1 cellular context compared by ENCODE assay signal in the genomic region with DNA sequence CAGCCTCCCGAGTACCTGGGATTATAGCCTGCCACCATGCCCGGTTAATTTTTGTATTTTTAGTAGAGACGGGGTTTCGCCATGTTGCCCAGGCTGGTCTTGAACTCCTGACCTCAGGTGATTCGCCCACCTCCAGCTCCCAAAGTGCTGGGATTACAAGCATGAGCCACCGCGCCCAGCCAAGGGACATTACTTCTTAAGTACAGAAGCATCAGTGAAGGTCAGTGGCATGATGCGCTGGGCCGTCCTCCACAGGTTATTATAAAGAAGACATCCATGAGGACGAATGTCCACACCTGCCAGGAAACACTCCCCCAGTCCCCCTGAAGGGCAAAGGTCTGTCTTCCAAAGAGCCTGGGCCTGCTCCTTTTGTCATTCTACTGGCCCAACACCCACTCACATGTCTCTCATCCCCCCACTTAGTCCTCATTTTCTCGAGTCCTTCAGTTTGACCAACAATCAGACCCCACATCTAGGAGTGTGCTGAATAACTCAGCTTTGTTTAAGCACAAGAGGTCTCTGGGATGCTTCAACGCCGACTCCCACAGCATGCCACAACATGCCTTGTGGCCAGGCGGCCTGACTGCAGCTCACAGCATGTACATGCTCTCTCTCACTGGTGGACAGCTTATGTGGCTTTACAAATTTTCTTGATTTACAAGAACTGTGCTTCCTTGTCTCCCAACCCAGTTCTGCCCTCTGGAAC.
TF ChIP-seq lines count a peak whose summit lies in the region.

No MANE protein-coding gene starts in this region.

TF ChIP-seq in GM23338, 12 proteins besides CTCF, POLR2A, EP300 and RAD21:
- no peak for TF ChIP-seq ZNF114 (CRISPR knock-in tag; IDR thresholded peaks at IDR 0.05)
- no peak for TF ChIP-seq NANOG (IDR thresholded peaks at IDR 0.05; ENCODE audit: borderline replicate concordance)
- no peak for TF ChIP-seq JUNB (IDR thresholded peaks at IDR 0.05; ENCODE audit: unreplicated experiment)
- no peak for TF ChIP-seq ETS1 (IDR thresholded peaks at IDR 0.05)
- TF ChIP-seq STAT1 (IDR thresholded peaks at IDR 0.05; ENCODE audit: unreplicated experiment) = no peak
- TF ChIP-seq, protein P1, sequence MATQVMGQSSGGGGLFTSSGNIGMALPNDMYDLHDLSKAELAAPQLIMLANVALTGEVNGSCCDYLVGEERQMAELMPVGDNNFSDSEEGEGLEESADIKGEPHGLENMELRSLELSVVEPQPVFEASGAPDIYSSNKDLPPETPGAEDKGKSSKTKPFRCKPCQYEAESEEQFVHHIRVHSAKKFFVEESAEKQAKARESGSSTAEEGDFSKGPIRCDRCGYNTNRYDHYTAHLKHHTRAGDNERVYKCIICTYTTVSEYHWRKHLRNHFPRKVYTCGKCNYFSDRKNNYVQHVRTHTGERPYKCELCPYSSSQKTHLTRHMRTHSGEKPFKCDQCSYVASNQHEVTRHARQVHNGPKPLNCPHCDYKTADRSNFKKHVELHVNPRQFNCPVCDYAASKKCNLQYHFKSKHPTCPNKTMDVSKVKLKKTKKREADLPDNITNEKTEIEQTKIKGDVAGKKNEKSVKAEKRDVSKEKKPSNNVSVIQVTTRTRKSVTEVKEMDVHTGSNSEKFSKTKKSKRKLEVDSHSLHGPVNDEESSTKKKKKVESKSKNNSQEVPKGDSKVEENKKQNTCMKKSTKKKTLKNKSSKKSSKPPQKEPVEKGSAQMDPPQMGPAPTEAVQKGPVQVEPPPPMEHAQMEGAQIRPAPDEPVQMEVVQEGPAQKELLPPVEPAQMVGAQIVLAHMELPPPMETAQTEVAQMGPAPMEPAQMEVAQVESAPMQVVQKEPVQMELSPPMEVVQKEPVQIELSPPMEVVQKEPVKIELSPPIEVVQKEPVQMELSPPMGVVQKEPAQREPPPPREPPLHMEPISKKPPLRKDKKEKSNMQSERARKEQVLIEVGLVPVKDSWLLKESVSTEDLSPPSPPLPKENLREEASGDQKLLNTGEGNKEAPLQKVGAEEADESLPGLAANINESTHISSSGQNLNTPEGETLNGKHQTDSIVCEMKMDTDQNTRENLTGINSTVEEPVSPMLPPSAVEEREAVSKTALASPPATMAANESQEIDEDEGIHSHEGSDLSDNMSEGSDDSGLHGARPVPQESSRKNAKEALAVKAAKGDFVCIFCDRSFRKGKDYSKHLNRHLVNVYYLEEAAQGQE (IDR thresholded peaks at IDR 0.05; ENCODE audit: unreplicated experiment) = no peak
- TF ChIP-seq ZNF331 (CRISPR knock-in tag; IDR thresholded peaks at IDR 0.05; ENCODE audit: low read depth) = no peak
- TF ChIP-seq EZH2 (IDR thresholded peaks at IDR 0.05; ENCODE audit: low read depth, unreplicated experiment) = no peak
- TF ChIP-seq, protein P2, sequence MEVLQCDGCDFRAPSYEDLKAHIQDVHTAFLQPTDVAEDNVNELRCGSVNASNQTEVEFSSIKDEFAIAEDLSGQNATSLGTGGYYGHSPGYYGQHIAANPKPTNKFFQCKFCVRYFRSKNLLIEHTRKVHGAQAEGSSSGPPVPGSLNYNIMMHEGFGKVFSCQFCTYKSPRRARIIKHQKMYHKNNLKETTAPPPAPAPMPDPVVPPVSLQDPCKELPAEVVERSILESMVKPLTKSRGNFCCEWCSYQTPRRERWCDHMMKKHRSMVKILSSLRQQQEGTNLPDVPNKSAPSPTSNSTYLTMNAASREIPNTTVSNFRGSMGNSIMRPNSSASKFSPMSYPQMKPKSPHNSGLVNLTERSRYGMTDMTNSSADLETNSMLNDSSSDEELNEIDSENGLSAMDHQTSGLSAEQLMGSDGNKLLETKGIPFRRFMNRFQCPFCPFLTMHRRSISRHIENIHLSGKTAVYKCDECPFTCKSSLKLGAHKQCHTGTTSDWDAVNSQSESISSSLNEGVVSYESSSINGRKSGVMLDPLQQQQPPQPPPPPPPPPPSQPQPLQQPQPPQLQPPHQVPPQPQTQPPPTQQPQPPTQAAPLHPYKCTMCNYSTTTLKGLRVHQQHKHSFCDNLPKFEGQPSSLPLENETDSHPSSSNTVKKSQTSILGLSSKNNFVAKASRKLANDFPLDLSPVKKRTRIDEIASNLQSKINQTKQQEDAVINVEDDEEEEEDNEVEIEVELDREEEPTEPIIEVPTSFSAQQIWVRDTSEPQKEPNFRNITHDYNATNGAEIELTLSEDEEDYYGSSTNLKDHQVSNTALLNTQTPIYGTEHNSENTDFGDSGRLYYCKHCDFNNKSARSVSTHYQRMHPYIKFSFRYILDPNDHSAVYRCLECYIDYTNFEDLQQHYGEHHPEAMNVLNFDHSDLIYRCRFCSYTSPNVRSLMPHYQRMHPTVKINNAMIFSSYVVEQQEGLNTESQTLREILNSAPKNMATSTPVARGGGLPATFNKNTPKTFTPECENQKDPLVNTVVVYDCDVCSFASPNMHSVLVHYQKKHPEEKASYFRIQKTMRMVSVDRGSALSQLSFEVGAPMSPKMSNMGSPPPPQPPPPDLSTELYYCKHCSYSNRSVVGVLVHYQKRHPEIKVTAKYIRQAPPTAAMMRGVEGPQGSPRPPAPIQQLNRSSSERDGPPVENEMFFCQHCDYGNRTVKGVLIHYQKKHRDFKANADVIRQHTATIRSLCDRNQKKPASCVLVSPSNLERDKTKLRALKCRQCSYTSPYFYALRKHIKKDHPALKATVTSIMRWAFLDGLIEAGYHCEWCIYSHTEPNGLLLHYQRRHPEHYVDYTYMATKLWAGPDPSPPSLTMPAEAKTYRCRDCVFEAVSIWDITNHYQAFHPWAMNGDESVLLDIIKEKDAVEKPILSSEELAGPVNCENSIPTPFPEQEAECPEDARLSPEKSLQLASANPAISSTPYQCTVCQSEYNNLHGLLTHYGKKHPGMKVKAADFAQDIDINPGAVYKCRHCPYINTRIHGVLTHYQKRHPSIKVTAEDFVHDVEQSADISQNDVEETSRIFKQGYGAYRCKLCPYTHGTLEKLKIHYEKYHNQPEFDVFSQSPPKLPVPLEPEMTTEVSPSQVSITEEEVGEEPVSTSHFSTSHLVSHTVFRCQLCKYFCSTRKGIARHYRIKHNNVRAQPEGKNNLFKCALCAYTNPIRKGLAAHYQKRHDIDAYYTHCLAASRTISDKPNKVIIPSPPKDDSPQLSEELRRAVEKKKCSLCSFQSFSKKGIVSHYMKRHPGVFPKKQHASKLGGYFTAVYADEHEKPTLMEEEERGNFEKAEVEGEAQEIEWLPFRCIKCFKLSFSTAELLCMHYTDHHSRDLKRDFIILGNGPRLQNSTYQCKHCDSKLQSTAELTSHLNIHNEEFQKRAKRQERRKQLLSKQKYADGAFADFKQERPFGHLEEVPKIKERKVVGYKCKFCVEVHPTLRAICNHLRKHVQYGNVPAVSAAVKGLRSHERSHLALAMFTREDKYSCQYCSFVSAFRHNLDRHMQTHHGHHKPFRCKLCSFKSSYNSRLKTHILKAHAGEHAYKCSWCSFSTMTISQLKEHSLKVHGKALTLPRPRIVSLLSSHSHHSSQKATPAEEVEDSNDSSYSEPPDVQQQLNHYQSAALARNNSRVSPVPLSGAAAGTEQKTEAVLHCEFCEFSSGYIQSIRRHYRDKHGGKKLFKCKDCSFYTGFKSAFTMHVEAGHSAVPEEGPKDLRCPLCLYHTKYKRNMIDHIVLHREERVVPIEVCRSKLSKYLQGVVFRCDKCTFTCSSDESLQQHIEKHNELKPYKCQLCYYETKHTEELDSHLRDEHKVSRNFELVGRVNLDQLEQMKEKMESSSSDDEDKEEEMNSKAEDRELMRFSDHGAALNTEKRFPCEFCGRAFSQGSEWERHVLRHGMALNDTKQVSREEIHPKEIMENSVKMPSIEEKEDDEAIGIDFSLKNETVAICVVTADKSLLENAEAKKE (CRISPR knock-in tag; IDR thresholded peaks at IDR 0.05) = no peak
- TF ChIP-seq POLR2AphosphoS5 (IDR thresholded peaks at IDR 0.05; ENCODE audit: low read depth) = no peak
- no peak for TF ChIP-seq CREB1 (CRISPR knock-in tag; IDR thresholded peaks at IDR 0.05; ENCODE audit: low read depth)
- no peak for TF ChIP-seq EZH2phosphoT487 (IDR thresholded peaks at IDR 0.05; ENCODE audit: unreplicated experiment)
